ENCODE assay signal across 11 cellular contexts in the genomic region with DNA sequence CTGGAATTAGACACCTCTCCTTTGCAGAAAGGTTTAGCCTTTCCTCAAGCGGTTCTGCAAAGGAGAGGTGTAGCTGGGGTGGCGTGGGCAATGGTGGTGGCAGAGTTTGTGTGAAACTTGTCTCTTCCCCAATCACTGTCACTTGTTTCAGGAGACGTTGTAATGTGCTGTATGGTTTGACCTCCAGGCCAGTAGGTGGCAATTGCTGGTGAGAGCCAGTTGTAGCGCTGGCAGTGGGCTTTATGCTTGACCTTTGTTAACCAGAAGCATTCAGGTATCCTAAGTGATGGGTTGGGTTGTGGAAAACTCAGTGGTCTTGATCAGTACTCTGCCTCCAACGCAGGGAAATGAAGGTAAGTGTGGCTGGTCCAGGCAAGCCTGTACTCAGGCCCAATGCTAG. TPM values are rescaled to one million over a fixed set of nuclear protein-coding genes. Genes with fewer than 3 reads are reported as not detected.
A peak's percentile ranks its signal among the peaks of the same experiment; 100 is the strongest.
DNase-seq lines count a peak whose midpoint lies in the region; ATAC-seq and TF ChIP-seq lines count a peak whose summit lies in the region.
"Had no signal": no experiment of that assay in that cellular context is flagged by ENCODE, and none has a peak within 500 bp of the region (broad histone marks: within the 10 kb centered on the region; RNA-seq: fewer than 3 reads in every experiment).

No MANE protein-coding gene starts in this region.

- intact Hi-C loops in lower lobe of right lung (cut with DNase I) = no loop called here
- intact Hi-C loops in upper lobe of right lung (cut with DNase I) = no loop called here

- peaks cover 21% of the 10 kb centered on the region for H3K4me1 ChIP-seq in ES-I3 (ENCODE audit: insufficient read depth, low read length)
- H3K4me1 ChIP-seq in lower lobe of right lung = peaks cover 4% of the 10 kb centered on the region
- no peaks in the 10 kb centered on the region for H3K4me1 ChIP-seq in upper lobe of right lung
- H3K4me1 ChIP-seq: SJCRH30 had no signal

- peak; percentile 52 for ATAC-seq in WTC11
- ATAC-seq in lower lobe of right lung = no peak
- peak; percentile 6 for ATAC-seq in upper lobe of right lung

- peaks cover 24% of the 10 kb centered on the region for H3K4me1 Mint-ChIP-seq in WTC11
- H3K4me1 Mint-ChIP-seq in T-helper 2 cell treated with Interferon-gamma antibody and Interleukin-4, amounts not matched to agents 5 μg/mL and 100 μg/mL, for 36 hours (ENCODE audit: low read depth) = peaks cover 15% of the 10 kb centered on the region

- H3K4me3 ChIP-seq in lower lobe of right lung (no peak overlapping the region), upper lobe of right lung (no peak overlapping the region)
- H3K4me3 ChIP-seq: SJCRH30 had no signal

- H3K9me3 ChIP-seq in ES-I3 (ENCODE audit: control insufficient read depth, insufficient read depth, low read length) (no peaks in the 10 kb centered on the region), lower lobe of right lung (no peaks in the 10 kb centered on the region), upper lobe of right lung (no peaks in the 10 kb centered on the region)
- H3K9me3 ChIP-seq: SJCRH30 had no signal

- TF ChIP-seq CTCF in WTC11 (IDR thresholded peaks at IDR 0.05) (no peak), lower lobe of right lung (IDR thresholded peaks at IDR 0.05) (no peak), upper lobe of right lung (IDR thresholded peaks at IDR 0.05) (no peak)

- peaks cover 50% of the 10 kb centered on the region for H3K27me3 Mint-ChIP-seq in WTC11 (ENCODE audit: low read depth)
- peaks cover 19% of the 10 kb centered on the region for H3K27me3 Mint-ChIP-seq in T-helper 2 cell treated with Interferon-gamma antibody and Interleukin-4, amounts not matched to agents 5 μg/mL and 100 μg/mL, for 36 hours (ENCODE audit: low read depth)

- H3K36me3 Mint-ChIP-seq in WTC11 = peaks cover 19% of the 10 kb centered on the region
- H3K36me3 Mint-ChIP-seq in T-helper 2 cell treated with Interferon-gamma antibody and Interleukin-4, amounts not matched to agents 5 μg/mL and 100 μg/mL, for 36 hours (ENCODE audit: low read depth) = no peaks in the 10 kb centered on the region

- POLR2A ChIA-PET in WTC11 (lab: Charles Lee) = no interaction called here

- H3K27me3 ChIP-seq in lower lobe of right lung (ENCODE audit: low read depth) = no peaks in the 10 kb centered on the region
- peaks cover 6% of the 10 kb centered on the region for H3K27me3 ChIP-seq in upper lobe of right lung
- H3K27me3 ChIP-seq: SJCRH30 had no signal

- H3K36me3 ChIP-seq in ES-I3 (ENCODE audit: insufficient read depth, low read length) = no peaks in the 10 kb centered on the region
- H3K36me3 ChIP-seq in lower lobe of right lung = no peaks in the 10 kb centered on the region
- H3K36me3 ChIP-seq in upper lobe of right lung = no peaks in the 10 kb centered on the region
- H3K36me3 ChIP-seq: SJCRH30 had no signal

- peaks cover 19% of the 10 kb centered on the region for H3K9me3 Mint-ChIP-seq in WTC11
- H3K9me3 Mint-ChIP-seq in T-helper 2 cell treated with Interferon-gamma antibody and Interleukin-4, amounts not matched to agents 5 μg/mL and 100 μg/mL, for 36 hours = no peaks in the 10 kb centered on the region

- CTCF ChIA-PET in WTC11 (lab: Charles Lee) = interaction anchor here (0.6 to 4.0 kb wide), 13 partner anchors 9 to 152 kb away, joined by 3 to 32 read pairs (median 5); no protein-coding TSS in a partner anchor

- no peak overlapping the region for H3K27ac Mint-ChIP-seq in WTC11
- no peak overlapping the region for H3K27ac Mint-ChIP-seq in T-helper 2 cell treated with Interferon-gamma antibody and Interleukin-4, amounts not matched to agents 5 μg/mL and 100 μg/mL, for 36 hours

- H3K27ac ChIP-seq in lower lobe of right lung (no peak overlapping the region), upper lobe of right lung (no peak overlapping the region)
- H3K27ac ChIP-seq: SJCRH30 had no signal

- peak overlapping the region; percentile 16; the same call in 1 of the 2 replicates for H3K9ac ChIP-seq in ES-I3 (ENCODE audit: low read depth, low read length)

- no peak for DNase-seq in WTC11 (ENCODE audit: low spot score)
- DNase-seq in lower lobe of right lung = peak; percentile 30
- DNase-seq in upper lobe of right lung = no peak
- no peak for DNase-seq in nucleus accumbens (lab: John Stamatoyannopoulos, UW)
- DNase-seq in T-helper 2 cell treated with Interferon-gamma antibody and Interleukin-4, amounts not matched to agents 5 μg/mL and 100 μg/mL, for 36 hours (ENCODE audit: low spot score) = no peak
- no peak for DNase-seq in NCI-H2196 treated with DMSO at 0.1 percent for 48 hours (lab: John Stamatoyannopoulos, UW; ENCODE audit: unreplicated experiment)
- DNase-seq: NCI-H187 had no signal

- H3K4me3 Mint-ChIP-seq in WTC11 = no peak overlapping the region
- H3K4me3 Mint-ChIP-seq in T-helper 2 cell treated with Interferon-gamma antibody and Interleukin-4, amounts not matched to agents 5 μg/mL and 100 μg/mL, for 36 hours = no peak overlapping the region

TF ChIP-seq in WTC11, 78 proteins besides CTCF, POLR2A, EP300 and RAD21 (continues in another document):
- TF ChIP-seq FOXP1 (CRISPR knock-in tag; IDR thresholded peaks at IDR 0.05; ENCODE audit: borderline replicate concordance) (no peak), ZNF416 (CRISPR knock-in tag; IDR thresholded peaks at IDR 0.05) (no peak), ZSCAN18 (CRISPR knock-in tag; IDR thresholded peaks at IDR 0.05) (no peak)
- TF ChIP-seq, protein P1, sequence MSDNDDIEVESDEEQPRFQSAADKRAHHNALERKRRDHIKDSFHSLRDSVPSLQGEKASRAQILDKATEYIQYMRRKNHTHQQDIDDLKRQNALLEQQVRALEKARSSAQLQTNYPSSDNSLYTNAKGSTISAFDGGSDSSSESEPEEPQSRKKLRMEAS (CRISPR knock-in tag; IDR thresholded peaks at IDR 0.05) = no peak
- TF ChIP-seq, protein P2, sequence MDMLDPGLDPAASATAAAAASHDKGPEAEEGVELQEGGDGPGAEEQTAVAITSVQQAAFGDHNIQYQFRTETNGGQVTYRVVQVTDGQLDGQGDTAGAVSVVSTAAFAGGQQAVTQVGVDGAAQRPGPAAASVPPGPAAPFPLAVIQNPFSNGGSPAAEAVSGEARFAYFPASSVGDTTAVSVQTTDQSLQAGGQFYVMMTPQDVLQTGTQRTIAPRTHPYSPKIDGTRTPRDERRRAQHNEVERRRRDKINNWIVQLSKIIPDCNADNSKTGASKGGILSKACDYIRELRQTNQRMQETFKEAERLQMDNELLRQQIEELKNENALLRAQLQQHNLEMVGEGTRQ (CRISPR knock-in tag; IDR thresholded peaks at IDR 0.05) = no peak
- TF ChIP-seq, protein P3, sequence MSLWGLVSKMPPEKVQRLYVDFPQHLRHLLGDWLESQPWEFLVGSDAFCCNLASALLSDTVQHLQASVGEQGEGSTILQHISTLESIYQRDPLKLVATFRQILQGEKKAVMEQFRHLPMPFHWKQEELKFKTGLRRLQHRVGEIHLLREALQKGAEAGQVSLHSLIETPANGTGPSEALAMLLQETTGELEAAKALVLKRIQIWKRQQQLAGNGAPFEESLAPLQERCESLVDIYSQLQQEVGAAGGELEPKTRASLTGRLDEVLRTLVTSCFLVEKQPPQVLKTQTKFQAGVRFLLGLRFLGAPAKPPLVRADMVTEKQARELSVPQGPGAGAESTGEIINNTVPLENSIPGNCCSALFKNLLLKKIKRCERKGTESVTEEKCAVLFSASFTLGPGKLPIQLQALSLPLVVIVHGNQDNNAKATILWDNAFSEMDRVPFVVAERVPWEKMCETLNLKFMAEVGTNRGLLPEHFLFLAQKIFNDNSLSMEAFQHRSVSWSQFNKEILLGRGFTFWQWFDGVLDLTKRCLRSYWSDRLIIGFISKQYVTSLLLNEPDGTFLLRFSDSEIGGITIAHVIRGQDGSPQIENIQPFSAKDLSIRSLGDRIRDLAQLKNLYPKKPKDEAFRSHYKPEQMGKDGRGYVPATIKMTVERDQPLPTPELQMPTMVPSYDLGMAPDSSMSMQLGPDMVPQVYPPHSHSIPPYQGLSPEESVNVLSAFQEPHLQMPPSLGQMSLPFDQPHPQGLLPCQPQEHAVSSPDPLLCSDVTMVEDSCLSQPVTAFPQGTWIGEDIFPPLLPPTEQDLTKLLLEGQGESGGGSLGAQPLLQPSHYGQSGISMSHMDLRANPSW (CRISPR knock-in tag; conservative IDR thresholded peaks at IDR 0.05; ENCODE audit: low read depth) = no peak
- TF ChIP-seq, protein P4, sequence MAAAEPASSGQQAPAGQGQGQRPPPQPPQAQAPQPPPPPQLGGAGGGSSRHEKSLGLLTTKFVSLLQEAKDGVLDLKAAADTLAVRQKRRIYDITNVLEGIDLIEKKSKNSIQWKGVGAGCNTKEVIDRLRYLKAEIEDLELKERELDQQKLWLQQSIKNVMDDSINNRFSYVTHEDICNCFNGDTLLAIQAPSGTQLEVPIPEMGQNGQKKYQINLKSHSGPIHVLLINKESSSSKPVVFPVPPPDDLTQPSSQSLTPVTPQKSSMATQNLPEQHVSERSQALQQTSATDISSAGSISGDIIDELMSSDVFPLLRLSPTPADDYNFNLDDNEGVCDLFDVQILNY (CRISPR knock-in tag; IDR thresholded peaks at IDR 0.05) = no peak
- TF ChIP-seq, protein P5, sequence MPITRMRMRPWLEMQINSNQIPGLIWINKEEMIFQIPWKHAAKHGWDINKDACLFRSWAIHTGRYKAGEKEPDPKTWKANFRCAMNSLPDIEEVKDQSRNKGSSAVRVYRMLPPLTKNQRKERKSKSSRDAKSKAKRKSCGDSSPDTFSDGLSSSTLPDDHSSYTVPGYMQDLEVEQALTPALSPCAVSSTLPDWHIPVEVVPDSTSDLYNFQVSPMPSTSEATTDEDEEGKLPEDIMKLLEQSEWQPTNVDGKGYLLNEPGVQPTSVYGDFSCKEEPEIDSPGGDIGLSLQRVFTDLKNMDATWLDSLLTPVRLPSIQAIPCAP (CRISPR knock-in tag; IDR thresholded peaks at IDR 0.05) = no peak

RNA-seq across cellular contexts. Expression of gene LILRA5, which starts 12.7 kb away (rescaled TPM):
- 0.25 TPM in 1 of 3 replicates, not detected in the others for total RNA-seq in WTC11 (2021)
- 21.9 TPM for total RNA-seq in lower lobe of right lung
- total RNA-seq in upper lobe of right lung = 13.5 TPM
- total RNA-seq: H7, PC-3, SJCRH30 had no signal

RNA-seq across cellular contexts. Expression of gene LILRA4, which starts 13.3 kb away (rescaled TPM):
- total RNA-seq in WTC11 (2021) (not detected in 3 replicates), lower lobe of right lung (6.6 TPM), upper lobe of right lung (4.8 TPM)
- total RNA-seq: H7, PC-3, SJCRH30 had no signal

RNA-seq across cellular contexts. Expression of gene LAIR1, which starts 39.1 kb away (rescaled TPM):
- total RNA-seq in WTC11 (2021) (0.18 to 0.60 TPM (median 0.37 TPM) in 3 replicates), lower lobe of right lung (176 TPM), upper lobe of right lung (87.8 TPM)
- total RNA-seq: PC-3, SJCRH30 had no signal

RNA-seq across cellular contexts. Expression of gene LILRB2, which starts 44.7 kb away (rescaled TPM):
- 0.11 TPM in 1 of 3 replicates, not detected in the others for total RNA-seq in WTC11 (2021)
- 26.1 TPM for total RNA-seq in lower lobe of right lung
- 18.8 TPM for total RNA-seq in upper lobe of right lung
- total RNA-seq: H7, PC-3, SJCRH30 had no signal

Comparison
In these comparisons a context has a peak if more than half of its experiments do, and no peak if none do; other contexts are left out.
1. ATAC-seq: peak in WTC11 (single experiment) and upper lobe of right lung (single experiment); none in lower lobe of right lung (0 of 2).
2. RNA of gene LILRA5, which starts 12.7 kb away (total RNA-seq): 21.9 TPM in lower lobe of right lung (single experiment) and 13.5 TPM in upper lobe of right lung (single experiment); 0.25 TPM in WTC11; every median in the first group is over 10 times any median in the second.
3. RNA of gene LAIR1, which starts 39.1 kb away (total RNA-seq): 176 TPM in lower lobe of right lung (single experiment) and 87.8 TPM in upper lobe of right lung (single experiment); 0.18 to 0.60 TPM in WTC11; every median in the first group is over 10 times any median in the second.